8 cellular contexts compared by ENCODE assay signal in genomic region chr16:642189-643049, GRCh38. TPM values are rescaled to one million over a fixed set of nuclear protein-coding genes. Genes with fewer than 3 reads are reported as not detected.
DNase-seq lines count a peak whose midpoint lies in the region; ATAC-seq, FAIRE-seq and TF ChIP-seq lines count a peak whose summit lies in the region.

No MANE protein-coding gene starts in this region.

- H3K9me3 Mint-ChIP-seq in CD14-positive monocyte: peaks cover 0 to 2% (median 0%) of the 10 kb centered on the region in 7 donors

- no peaks in the 10 kb centered on the region for H4K20me1 ChIP-seq in endothelial cell of umbilical vein (replicated peaks; ENCODE audit: control insufficient read depth, extremely low read depth, insufficient read depth, low read length)

- no peaks in the 10 kb centered on the region for H3K27me3 Mint-ChIP-seq in CD14-positive monocyte (ENCODE audit: low read depth in 3 of 3)

- H3K36me3 ChIP-seq in endothelial cell of umbilical vein (ENCODE audit: control insufficient read depth in 2 of 2, extremely low read depth in 1 of 2, insufficient read depth in 2 of 2, low read length in 2 of 2): no peaks in the 10 kb centered on the region
- H3K36me3 ChIP-seq in vagina: no peaks in the 10 kb centered on the region

- H3K4me2 ChIP-seq in endothelial cell of umbilical vein (ENCODE audit: insufficient read depth, low read length): peak overlapping the region; percentile 4

- no peak for TF ChIP-seq CTCF in CD14-positive monocyte (IDR thresholded peaks at IDR 0.05)
- no peak for TF ChIP-seq CTCF in endothelial cell of umbilical vein (IDR thresholded peaks at IDR 0.05; ENCODE audit: extremely low read depth in 1 of 2, insufficient read depth in 1 of 2, low read depth in 1 of 2, low read length in 2 of 2)
- no peak for TF ChIP-seq CTCF in vagina (IDR thresholded peaks at IDR 0.05)

- H3K9me1 ChIP-seq in endothelial cell of umbilical vein (replicated peaks; ENCODE audit: control insufficient read depth, extremely low read depth, insufficient read depth, low read length): no peaks in the 10 kb centered on the region

- H3K36me3 Mint-ChIP-seq in CD14-positive monocyte: peaks cover 5 to 15% of the 10 kb centered on the region in 2 donors

- H2AFZ ChIP-seq in endothelial cell of umbilical vein (ENCODE audit: low read depth, low read length): peak overlapping the region; percentile 48

- no peak overlapping the region for H3K9ac ChIP-seq in endothelial cell of umbilical vein (replicated peaks; ENCODE audit: extremely low read depth, insufficient read depth, low read length)

- no peaks in the 10 kb centered on the region for H3K27me3 ChIP-seq in endothelial cell of umbilical vein (ENCODE audit: control insufficient read depth in 2 of 2, insufficient read depth in 2 of 2, low read length in 2 of 2)
- no peaks in the 10 kb centered on the region for H3K27me3 ChIP-seq in vagina

- FAIRE-seq in endothelial cell of umbilical vein (lab: Jason Lieb, UNC): no peak

- DNase-seq in CD14-positive monocyte (ENCODE audit: low spot score) (peak; percentile 89), GM19238 (ENCODE audit: insufficient read length, low spot score) (peak; percentile 77), UCSD-AML1 (lab: John Stamatoyannopoulos, UW; ENCODE audit: unreplicated experiment) (peak; percentile 45), endothelial cell of umbilical vein (ENCODE audit: low read depth, low spot score) (no peak), myocyte (ENCODE audit: low read depth) (peak; percentile 17), vagina (ENCODE audit: extremely low spot score in 2 of 2) (no peak), SK-N-DZ (ENCODE audit: low spot score) (no peak)

- peak overlapping the region; percentile 77 to 93 (median 90) for H3K27ac Mint-ChIP-seq in CD14-positive monocyte

- TF ChIP-seq POLR2A in endothelial cell of umbilical vein (IDR thresholded peaks at IDR 0.05; ENCODE audit: low read depth, low read length) (no peak), vagina (IDR thresholded peaks at IDR 0.05) (no peak)

- peak overlapping the region; percentile 73 to 87 for H3K4me3 Mint-ChIP-seq in CD14-positive monocyte

- peaks cover 38% of the 10 kb centered on the region for H3K4me1 Mint-ChIP-seq in CD14-positive monocyte

- peaks cover 9% of the 10 kb centered on the region for H3K4me1 ChIP-seq in endothelial cell of umbilical vein (ENCODE audit: control insufficient read depth, extremely low read depth, insufficient read depth, low read length)
- H3K4me1 ChIP-seq in vagina: peaks cover 56% of the 10 kb centered on the region

- ATAC-seq in HG03571 (IDR thresholded peaks at IDR 0.05; ENCODE audit: unreplicated experiment): peak; percentile 36

- no peaks in the 10 kb centered on the region for H3K79me2 ChIP-seq in endothelial cell of umbilical vein (ENCODE audit: control insufficient read depth, insufficient read depth, low read length)

- H3K9me3 ChIP-seq in endothelial cell of umbilical vein (replicated peaks; ENCODE audit: control insufficient read depth, insufficient read depth, low read length): no peaks in the 10 kb centered on the region
- H3K9me3 ChIP-seq in vagina: no peaks in the 10 kb centered on the region

- dilution Hi-C loops in endothelial cell of umbilical vein (cut with MboI; ENCODE audit: extremely low pct_ligation_motif_present, low sequenced_read_pairs): no loop called here

- no TSS peak for BruUV-seq in endothelial cell of umbilical vein (replicated peaks; lab: Mats Ljungman, UMichigan)

- H3K27ac ChIP-seq in endothelial cell of umbilical vein (ENCODE audit: insufficient read depth, low read depth, low read length) (no peak overlapping the region), vagina (peak overlapping the region; percentile 80)

- CTCF ChIA-PET in endothelial cell of umbilical vein (lab: Charles Lee): interaction anchor here (1.0 to 1.1 kb wide), 2 partner anchors 17 to 18 kb away, joined by 3 read pairs; no protein-coding TSS in a partner anchor

- peak overlapping the region; percentile 32 to 52 (median 36) for H3K4me3 ChIP-seq in endothelial cell of umbilical vein (replicated peaks in 1 of 3; ENCODE audit: insufficient read depth in 1 of 3, low read depth in 1 of 3, low read length in 3 of 3)
- peak overlapping the region; percentile 59 to 83 for H3K4me3 ChIP-seq in vagina

- intact Hi-C loops in CD14-positive monocyte (cut with micrococcal nuclease) (no loop called here), endothelial cell of umbilical vein (cut with micrococcal nuclease) (no loop called here), vagina (cut with DNase I) (loop anchor here (10.0 kb wide), 1 partner anchor 258 kb away; the partner anchor contains the start of gene PGAP6)

- POLR2A ChIA-PET in endothelial cell of umbilical vein (lab: Charles Lee): no interaction called here

RNA-seq across cellular contexts. Expression of gene MCRIP2, which starts 0.8 kb away (rescaled TPM):
- polyA plus RNA-seq in CD14-positive monocyte (10 to 100 TPM; 42.1 to 65.6 TPM), endothelial cell of umbilical vein (18.9 and 29.9 TPM in 2 replicates)
- total RNA-seq in endothelial cell of umbilical vein (12.9 and 17.1 TPM in 2 replicates), myocyte (54.5 and 61.2 TPM in 2 replicates), vagina (27.0 TPM)
- 9.2 and 13.2 TPM in 2 replicates for polyA plus RNA-seq in endothelial cell of umbilical vein (2011; cell fraction: cytosol; rRNA removed)
- 7.1 and 7.4 TPM in 2 replicates for polyA plus RNA-seq in endothelial cell of umbilical vein (2011; cell fraction: nucleus; rRNA removed)
- polyA plus RNA-seq in endothelial cell of umbilical vein (2012): 12.8 and 19.9 TPM in 2 replicates
- 2.5 TPM in 2 replicates for polyA minus RNA-seq in endothelial cell of umbilical vein
- 45.1 TPM for polyA minus RNA-seq in endothelial cell of umbilical vein (2011; cell fraction: cytosol; rRNA and poly(A)+ RNA removed)
- polyA minus RNA-seq in endothelial cell of umbilical vein (2011; cell fraction: nucleus; rRNA and poly(A)+ RNA removed): 1.8 and 2.5 TPM in 2 replicates
- 27.4 TPM for polyA plus RNA-seq in myocyte (2012)
- 54.8 and 62.9 TPM in 2 replicates for polyA plus RNA-seq in SK-N-DZ (2014; cell fraction: cytosol; rRNA removed)
- 97.2 and 119 TPM in 2 replicates for polyA plus RNA-seq in SK-N-DZ (2014; cell fraction: nucleus; rRNA removed)

RNA-seq across cellular contexts. Expression of gene METTL26, which starts 6.3 kb away (rescaled TPM):
- 10 to 100 TPM; 57.1 to 80.9 TPM for polyA plus RNA-seq in CD14-positive monocyte
- total RNA-seq in endothelial cell of umbilical vein: 112 and 114 TPM in 2 replicates
- 138 and 215 TPM in 2 replicates for polyA plus RNA-seq in endothelial cell of umbilical vein
- 87.8 and 112 TPM in 2 replicates for polyA plus RNA-seq in endothelial cell of umbilical vein (2011; cell fraction: cytosol; rRNA removed)
- polyA plus RNA-seq in endothelial cell of umbilical vein (2011; cell fraction: nucleus; rRNA removed): 69.0 and 73.9 TPM in 2 replicates
- polyA plus RNA-seq in endothelial cell of umbilical vein (2012): 71.8 and 108 TPM in 2 replicates
- 26.7 and 39.2 TPM in 2 replicates for polyA minus RNA-seq in endothelial cell of umbilical vein
- 149 TPM for polyA minus RNA-seq in endothelial cell of umbilical vein (2011; cell fraction: cytosol; rRNA and poly(A)+ RNA removed)
- 10.4 and 17.6 TPM in 2 replicates for polyA minus RNA-seq in endothelial cell of umbilical vein (2011; cell fraction: nucleus; rRNA and poly(A)+ RNA removed)
- total RNA-seq in myocyte: 83.6 and 83.7 TPM in 2 replicates
- polyA plus RNA-seq in myocyte (2012): 76.6 TPM
- 187 TPM for total RNA-seq in vagina
- 188 and 252 TPM in 2 replicates for polyA plus RNA-seq in SK-N-DZ (2014; cell fraction: cytosol; rRNA removed)
- polyA plus RNA-seq in SK-N-DZ (2014; cell fraction: nucleus; rRNA removed): 300 and 428 TPM in 2 replicates

RNA-seq across cellular contexts. Expression of gene WDR90, which starts 6.7 kb away (rescaled TPM):
- polyA plus RNA-seq in CD14-positive monocyte (1 to 10 TPM in 1 of 2 donors, under 1 TPM in 1; 0.13 to 1.1 TPM), endothelial cell of umbilical vein (22.2 and 29.2 TPM in 2 replicates)
- total RNA-seq in endothelial cell of umbilical vein (50.0 and 51.8 TPM in 2 replicates), myocyte (6.5 and 8.0 TPM in 2 replicates), vagina (34.9 TPM)
- 8.6 and 10.4 TPM in 2 replicates for polyA plus RNA-seq in endothelial cell of umbilical vein (2011; cell fraction: cytosol; rRNA removed)
- polyA plus RNA-seq in endothelial cell of umbilical vein (2011; cell fraction: nucleus; rRNA removed): 199 and 207 TPM in 2 replicates
- 11.3 and 14.4 TPM in 2 replicates for polyA plus RNA-seq in endothelial cell of umbilical vein (2012)
- 13.9 and 15.8 TPM in 2 replicates for polyA minus RNA-seq in endothelial cell of umbilical vein
- 21.8 TPM for polyA minus RNA-seq in endothelial cell of umbilical vein (2011; cell fraction: cytosol; rRNA and poly(A)+ RNA removed)
- polyA minus RNA-seq in endothelial cell of umbilical vein (2011; cell fraction: nucleus; rRNA and poly(A)+ RNA removed): 37.6 and 52.0 TPM in 2 replicates
- 12.4 TPM for polyA plus RNA-seq in myocyte (2012)
- 19.0 and 29.7 TPM in 2 replicates for polyA plus RNA-seq in SK-N-DZ (2014; cell fraction: cytosol; rRNA removed)
- polyA plus RNA-seq in SK-N-DZ (2014; cell fraction: nucleus; rRNA removed): 281 and 437 TPM in 2 replicates

RNA-seq across cellular contexts. Expression of gene WFIKKN1, which starts 11.6 kb away (rescaled TPM):
- not detected for polyA plus RNA-seq in CD14-positive monocyte
- 0.28 and 0.40 TPM in 2 replicates for total RNA-seq in endothelial cell of umbilical vein
- polyA plus RNA-seq in endothelial cell of umbilical vein: 0.03 and 0.06 TPM in 2 replicates
- 0.03 TPM in 1 of 2 replicates, not detected in the other for polyA plus RNA-seq in endothelial cell of umbilical vein (2011; cell fraction: cytosol; rRNA removed)
- 0.24 and 0.28 TPM in 2 replicates for polyA plus RNA-seq in endothelial cell of umbilical vein (2011; cell fraction: nucleus; rRNA removed)
- not detected in 2 replicates for polyA plus RNA-seq in endothelial cell of umbilical vein (2012)
- 0.10 and 0.15 TPM in 2 replicates for polyA minus RNA-seq in endothelial cell of umbilical vein
- polyA minus RNA-seq in endothelial cell of umbilical vein (2011; cell fraction: cytosol; rRNA and poly(A)+ RNA removed): 7.5 TPM
- 0.14 and 0.48 TPM in 2 replicates for polyA minus RNA-seq in endothelial cell of umbilical vein (2011; cell fraction: nucleus; rRNA and poly(A)+ RNA removed)
- 0.70 and 0.83 TPM in 2 replicates for total RNA-seq in myocyte
- 0.37 TPM for polyA plus RNA-seq in myocyte (2012)
- 3.2 TPM for total RNA-seq in vagina
- polyA plus RNA-seq in SK-N-DZ (2014; cell fraction: cytosol; rRNA removed): 4.0 and 5.7 TPM in 2 replicates
- 5.5 and 7.7 TPM in 2 replicates for polyA plus RNA-seq in SK-N-DZ (2014; cell fraction: nucleus; rRNA removed)

RNA-seq across cellular contexts. Expression of gene RHOT2, which starts 25.5 kb away (rescaled TPM):
- 10 to 100 TPM; 25.4 to 26.3 TPM for polyA plus RNA-seq in CD14-positive monocyte
- 96.0 and 106 TPM in 2 replicates for total RNA-seq in endothelial cell of umbilical vein
- 139 and 190 TPM in 2 replicates for polyA plus RNA-seq in endothelial cell of umbilical vein
- 50.4 and 72.9 TPM in 2 replicates for polyA plus RNA-seq in endothelial cell of umbilical vein (2011; cell fraction: cytosol; rRNA removed)
- 619 and 686 TPM in 2 replicates for polyA plus RNA-seq in endothelial cell of umbilical vein (2011; cell fraction: nucleus; rRNA removed)
- polyA plus RNA-seq in endothelial cell of umbilical vein (2012): 65.9 and 88.5 TPM in 2 replicates
- polyA minus RNA-seq in endothelial cell of umbilical vein: 41.9 and 43.1 TPM in 2 replicates
- polyA minus RNA-seq in endothelial cell of umbilical vein (2011; cell fraction: cytosol; rRNA and poly(A)+ RNA removed): 29.7 TPM
- polyA minus RNA-seq in endothelial cell of umbilical vein (2011; cell fraction: nucleus; rRNA and poly(A)+ RNA removed): 50.2 and 91.7 TPM in 2 replicates
- total RNA-seq in myocyte: 70.3 and 73.9 TPM in 2 replicates
- polyA plus RNA-seq in myocyte (2012): 74.7 TPM
- 91.1 TPM for total RNA-seq in vagina
- 101 and 112 TPM in 2 replicates for polyA plus RNA-seq in SK-N-DZ (2014; cell fraction: cytosol; rRNA removed)
- polyA plus RNA-seq in SK-N-DZ (2014; cell fraction: nucleus; rRNA removed): 1,136 and 1,411 TPM in 2 replicates

Comparison
In these comparisons a context has a peak if more than half of its experiments do, and no peak if none do; other contexts are left out.
1. DNase-seq: peak in CD14-positive monocyte (single experiment), GM19238 (single experiment), UCSD-AML1 (single experiment) and myocyte (single experiment); none in endothelial cell of umbilical vein (single experiment), vagina (0 of 2) and SK-N-DZ (single experiment).